ENCODE assay signal across 20 cellular contexts in the genomic region with DNA sequence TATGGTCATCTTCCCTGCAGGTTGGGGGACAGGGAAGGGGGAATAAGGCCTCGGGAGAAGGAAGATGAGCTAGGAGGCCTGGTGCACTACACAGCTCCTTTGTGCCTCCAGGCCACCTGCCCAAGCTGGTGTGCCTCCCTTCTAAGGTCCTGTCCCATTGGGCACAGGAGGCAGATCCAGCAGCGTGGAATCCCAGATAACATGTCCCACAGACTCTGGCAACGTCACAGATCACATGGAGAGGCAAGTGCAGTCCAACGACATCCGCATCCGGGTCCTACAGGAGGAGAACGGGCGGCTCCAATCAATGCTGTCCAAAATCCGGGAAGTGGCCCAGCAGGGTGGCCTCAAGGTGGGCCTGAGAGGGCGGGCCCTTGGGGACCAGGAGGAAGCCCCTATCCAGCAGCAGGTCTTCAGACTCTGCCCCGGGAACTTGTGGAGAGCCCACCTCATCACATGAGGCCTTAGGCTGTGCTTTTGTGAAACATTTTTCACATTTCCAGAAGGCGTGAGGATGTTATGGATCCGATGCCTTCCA. TPM values are rescaled to one million over a fixed set of nuclear protein-coding genes. Genes with fewer than 3 reads are reported as not detected.
DNase-seq lines count a peak whose midpoint lies in the region; ATAC-seq, FAIRE-seq and TF ChIP-seq lines count a peak whose summit lies in the region.
"Had no signal": no experiment of that assay in that cellular context is flagged by ENCODE, and none has a peak within 500 bp of the region (broad histone marks: within the 10 kb centered on the region; RNA-seq: fewer than 3 reads in every experiment).

No MANE protein-coding gene starts in this region.

- H3K27ac Mint-ChIP-seq in WTC11 (peak overlapping the region; percentile 78; the same call in 1 of the 2 replicates), T-helper 17 cell (no peak overlapping the region)
- H3K27ac Mint-ChIP-seq: B cell; CD4-positive, CD25-positive, alpha-beta regulatory T cell; GM23338 had no signal

- H3K27ac ChIP-seq in heart left ventricle (peak overlapping the region in 1 of 12 donors; percentile 58), kidney (ENCODE audit: low read depth in 2 of 2, low read length in 2 of 2) (no peak overlapping the region), spleen (peak overlapping the region in 6 of 8 donors; percentile 29 to 82 (median 54))

- H3K4me1 ChIP-seq in heart left ventricle (peaks cover 0 to 9% (median 0%) of the 10 kb centered on the region in 12 donors), kidney (ENCODE audit: control insufficient read depth in 1 of 2, insufficient read depth in 1 of 2, low read depth in 1 of 2, low read length in 2 of 2) (peaks cover 0 to 2% of the 10 kb centered on the region in 2 donors), spleen (peaks cover 0 to 35% (median 22%) of the 10 kb centered on the region in 6 donors)

- peak in 3 of 5 donors; percentile 41 to 67 (median 67) for DNase-seq in heart left ventricle
- DNase-seq in left ventricle myocardium superior, result no peak
- DNase-seq in WTC11 (ENCODE audit: low spot score), result no peak
- peak; percentile 55 for DNase-seq in kidney
- DNase-seq in spleen, result no peak
- DNase-seq in T-helper 17 cell, result no peak
- DNase-seq in NCI-H1092 treated with DMSO at 0.1 percent for 48 hours (lab: John Stamatoyannopoulos, UW), result no peak
- DNase-seq: C1 segment of cervical spinal cord; CD4-positive, CD25-positive, alpha-beta regulatory T cell; CD8-positive, alpha-beta memory T cell; COR-L47; DMS 273 treated with DMSO at 0.1 percent for 48 hours; DMS53; DND-41; EL had no signal

- intact Hi-C loops in heart left ventricle (cut with DNase I), result loop anchor here in 1 of 10 donors (5.0 kb wide), 1 partner anchor 98 kb away; no protein-coding TSS in a partner anchor
- intact Hi-C loops in left ventricle myocardium superior (cut with micrococcal nuclease), result no loop called here
- intact Hi-C loops in kidney (cut with DNase I), result no loop called here
- intact Hi-C loops in spleen (cut with DNase I; ENCODE audit: low total_unique reads), result no loop called here

- TF ChIP-seq CTCF in heart left ventricle (IDR thresholded peaks at IDR 0.05) (no peak), WTC11 (IDR thresholded peaks at IDR 0.05) (no peak), kidney (IDR thresholded peaks at IDR 0.05; ENCODE audit: borderline replicate concordance, extremely low read depth, insufficient read depth) (no peak), spleen (IDR thresholded peaks at IDR 0.05 in 8 of 11, conservative IDR thresholded peaks at IDR 0.05 in 3 of 11) (no peak)

- FAIRE-seq in kidney (lab: Jason Lieb, UNC), result no peak
- FAIRE-seq: GM12878, GM19239 had no signal

- no peaks in the 10 kb centered on the region for H3K27me3 Mint-ChIP-seq in WTC11 (ENCODE audit: low read depth)
- H3K27me3 Mint-ChIP-seq in T-helper 17 cell, result no peaks in the 10 kb centered on the region
- H3K27me3 Mint-ChIP-seq: B cell; CD4-positive, CD25-positive, alpha-beta regulatory T cell; CD8-positive, alpha-beta memory T cell had no signal

- ATAC-seq in heart left ventricle, result peak; percentile 40 to 69 (median 56)
- ATAC-seq in left ventricle myocardium superior, result no peak
- ATAC-seq in WTC11, result no peak
- ATAC-seq in GM21528 (IDR thresholded peaks at IDR 0.05; ENCODE audit: low FRiP score, unreplicated experiment), result no peak
- ATAC-seq in T-helper 17 cell, result no peak
- ATAC-seq: GM12878 had no signal

- H3K27me3 ChIP-seq in heart left ventricle, result no peaks in the 10 kb centered on the region
- H3K27me3 ChIP-seq in spleen (replicated peaks in 1 of 7), result no peaks in the 10 kb centered on the region

- no peaks in the 10 kb centered on the region for H3K9me3 Mint-ChIP-seq in WTC11
- H3K9me3 Mint-ChIP-seq: CD4-positive, CD25-positive, alpha-beta regulatory T cell; CD8-positive, alpha-beta memory T cell; GM23338 had no signal

- H3K4me3 ChIP-seq in heart left ventricle, result no peak overlapping the region
- no peak overlapping the region for H3K4me3 ChIP-seq in kidney (ENCODE audit: low read length in 2 of 2)
- H3K4me3 ChIP-seq in spleen, result no peak overlapping the region
- H3K4me3 ChIP-seq: GM12878, GM23338 had no signal

- 0 out of 2 replicates have a peak, but pooled peaks cover 3% of the 10 kb centered on the region for H3K4me1 Mint-ChIP-seq in WTC11
- peaks cover 3% of the 10 kb centered on the region for H3K4me1 Mint-ChIP-seq in T-helper 17 cell
- H3K4me1 Mint-ChIP-seq: CD8-positive, alpha-beta memory T cell had no signal

- H3K36me3 ChIP-seq in heart left ventricle (peaks cover 0 to 12% (median 0%) of the 10 kb centered on the region in 9 donors), kidney (ENCODE audit: control insufficient read depth in 1 of 2, insufficient read depth in 2 of 2, low read length in 2 of 2) (no peaks in the 10 kb centered on the region), spleen (peaks cover 0 to 37% (median 9%) of the 10 kb centered on the region in 6 donors)

- no peak overlapping the region for H3K9ac ChIP-seq in kidney (ENCODE audit: low read length in 2 of 2)

- TF ChIP-seq POLR2A in heart left ventricle (IDR thresholded peaks at IDR 0.05) (no peak), spleen (IDR thresholded peaks at IDR 0.05) (no peak)

- H3K36me3 Mint-ChIP-seq in WTC11, result peaks cover 4% of the 10 kb centered on the region; the same call in 1 of the 2 replicates
- no peaks in the 10 kb centered on the region for H3K36me3 Mint-ChIP-seq in T-helper 17 cell (ENCODE audit: low read depth)
- H3K36me3 Mint-ChIP-seq: CD4-positive, CD25-positive, alpha-beta regulatory T cell; CD8-positive, alpha-beta memory T cell had no signal

- H3K4me3 Mint-ChIP-seq in WTC11 (no peak overlapping the region), T-helper 17 cell (no peak overlapping the region)
- H3K4me3 Mint-ChIP-seq: B cell; CD4-positive, CD25-positive, alpha-beta regulatory T cell; CD8-positive, alpha-beta memory T cell; GM23338 had no signal

- POLR2A ChIA-PET in WTC11 (lab: Charles Lee), result interaction anchor here (0.7 to 1.8 kb wide), 2 partner anchors 19 to 568 kb away, joined by 6 to 14 read pairs; partner anchors contain the start of genes CCDC157 and SF3A1

- WGBS in heart left ventricle, 4 donors, result 73 to 85% (median 79%) methylated on average over 11 to 13 of the region's 13 CpGs
- WGBS in spleen, 5 donors, result 81 to 93% (median 84%) methylated on average over 13 of the region's 13 CpGs

- H3K9me3 ChIP-seq in heart left ventricle (no peaks in the 10 kb centered on the region), kidney (ENCODE audit: control insufficient read depth in 1 of 2, low read length in 2 of 2) (no peaks in the 10 kb centered on the region), spleen (no peaks in the 10 kb centered on the region), T-helper 17 cell (ENCODE audit: control insufficient read depth, low read length, poor library complexity, severe bottlenecking) (no peaks in the 10 kb centered on the region)

- CTCF ChIA-PET in WTC11 (lab: Charles Lee), result interaction anchor here (1.1 to 2.9 kb wide), 6 partner anchors 11 to 87 kb away, joined by 3 to 14 read pairs (median 8); partner anchors contain the start of genes RNF215 and TBC1D10A

RNA-seq across cellular contexts. Expression of gene RNF215, which starts 11.8 kb away (rescaled TPM):
- 10 to 100 TPM in 1 of 9 donors, 1 to 10 TPM in 8; 3.3 to 12.2 (median 6.7) TPM for total RNA-seq in heart left ventricle
- 1 to 10 TPM; 4.2 to 7.0 TPM for polyA plus RNA-seq in heart left ventricle
- 5.4 TPM for total RNA-seq in left ventricle myocardium superior
- total RNA-seq in WTC11 (2021), result 25.4 to 28.6 TPM (median 27.6 TPM) in 3 replicates
- total RNA-seq in kidney, result 19.7 TPM
- 15.9 TPM for polyA plus RNA-seq in kidney (ENCODE audit: insufficient read depth, low read depth, low replicate concordance)
- total RNA-seq in spleen, result 10 to 100 TPM; 10.2 to 19.5 (median 15.9) TPM
- 10 to 100 TPM in 1 of 3 donors, 1 to 10 TPM in 2; 6.5 to 11.0 (median 8.3) TPM for polyA plus RNA-seq in spleen
- 10 to 100 TPM in 1 of 2 donors, 1 to 10 TPM in 1; 4.9 to 12.3 TPM for total RNA-seq in T-helper 17 cell

RNA-seq across cellular contexts. Expression of gene CCDC157, which starts 18.6 kb away (rescaled TPM):
- total RNA-seq in heart left ventricle (1 to 10 TPM in 5 of 9 donors, under 1 TPM in 4; 0.45 to 1.7 (median 1.1) TPM), left ventricle myocardium superior (0.37 TPM), WTC11 (2021) (3.8 to 6.5 TPM (median 4.2 TPM) in 3 replicates), kidney (5.1 TPM), spleen (1 to 10 TPM; 2.1 to 8.1 (median 3.5) TPM), T-helper 17 cell (1 to 10 TPM; 6.7 to 9.4 TPM)
- polyA plus RNA-seq in heart left ventricle (1 to 10 TPM in 1 of 2 donors, under 1 TPM in 1; 0.42 to 1.4 TPM), kidney (ENCODE audit: insufficient read depth, low read depth, low replicate concordance) (6.0 TPM), spleen (1 to 10 TPM; 2.5 to 4.6 (median 3.9) TPM)

RNA-seq across cellular contexts. Expression of gene SF3A1, which starts 18.7 kb away (rescaled TPM):
- total RNA-seq in heart left ventricle, result 100 to 1,000 TPM in 4 of 9 donors, 10 to 100 TPM in 5; 57.7 to 142 (median 99.2) TPM
- 10 to 100 TPM; 11.4 to 31.3 TPM for polyA plus RNA-seq in heart left ventricle
- total RNA-seq in left ventricle myocardium superior, result 104 TPM
- 214 to 272 TPM (median 227 TPM) in 3 replicates for total RNA-seq in WTC11 (2021)
- 179 TPM for total RNA-seq in kidney
- polyA plus RNA-seq in kidney (ENCODE audit: insufficient read depth, low read depth, low replicate concordance), result 23.7 TPM
- 100 to 1,000 TPM; 154 to 223 (median 182) TPM for total RNA-seq in spleen
- 10 to 100 TPM; 14.9 to 22.8 (median 16.1) TPM for polyA plus RNA-seq in spleen
- total RNA-seq in T-helper 17 cell, result 100 to 1,000 TPM; 317 to 372 TPM

RNA-seq across cellular contexts. Expression of gene SEC14L2, which starts 21.4 kb away (rescaled TPM):
- total RNA-seq in heart left ventricle (1 to 10 TPM in 5 of 9 donors, under 1 TPM in 4; 0.35 to 3.9 (median 1.6) TPM), left ventricle myocardium superior (0.82 TPM), WTC11 (2021) (2.4 to 3.9 TPM (median 3.9 TPM) in 3 replicates), kidney (13.5 TPM), spleen (1 to 10 TPM in 6 of 7 donors, under 1 TPM in 1; 0.52 to 6.1 (median 2.4) TPM), T-helper 17 cell (10 to 100 TPM; 37.2 to 62.6 TPM)
- polyA plus RNA-seq in heart left ventricle (10 to 100 TPM in 1 of 2 donors, under 1 TPM in 1; 0.30 to 11.2 TPM), kidney (ENCODE audit: insufficient read depth, low read depth, low replicate concordance) (17.3 TPM), spleen (1 to 10 TPM in 1 of 3 donors, under 1 TPM in 2; 0.54 to 1.5 (median 0.96) TPM)

RNA-seq across cellular contexts. Expression of gene TBC1D10A, which starts 48.6 kb away (rescaled TPM):
- total RNA-seq in heart left ventricle (10 to 100 TPM in 1 of 9 donors, 1 to 10 TPM in 8; 4.3 to 10.1 (median 7.1) TPM), left ventricle myocardium superior (6.2 TPM), WTC11 (2021) (7.5 to 11.1 TPM (median 9.6 TPM) in 3 replicates), kidney (34.5 TPM), spleen (10 to 100 TPM; 26.8 to 46.4 (median 34.3) TPM), T-helper 17 cell (10 to 100 TPM; 46.9 to 63.1 TPM)
- polyA plus RNA-seq in heart left ventricle (1 to 10 TPM; 4.5 to 9.5 TPM), kidney (ENCODE audit: insufficient read depth, low read depth, low replicate concordance) (31.0 TPM), spleen (10 to 100 TPM; 21.1 to 37.4 (median 22.1) TPM)

Comparison
In these comparisons a context has a peak if more than half of its experiments do, and no peak if none do; other contexts are left out.
1. ATAC-seq: peak in heart left ventricle (4 of 4); none in left ventricle myocardium superior (single experiment), WTC11 (single experiment), GM21528 (single experiment) and T-helper 17 cell (single experiment).
2. DNase-seq: peak in heart left ventricle (3 of 5) and kidney (single experiment); none in left ventricle myocardium superior (single experiment), WTC11 (single experiment), spleen (single experiment), T-helper 17 cell (0 of 3) and NCI-H1092 treated with DMSO at 0.1 percent for 48 hours (single experiment).
3. H3K27ac ChIP-seq: peak in spleen (6 of 8); none in kidney (0 of 2).